Comparison of ENCODE assay signal across 30 cellular contexts in genomic region chr3:67294341-67294740, GRCh38.
"Had no signal": no experiment of that assay in that cellular context is flagged by ENCODE, and none has a peak within 500 bp of the region (broad histone marks: within the 10 kb centered on the region; RNA-seq: fewer than 3 reads in every experiment).

No MANE protein-coding gene starts in this region.

- ATAC-seq: heart right ventricle; left cardiac atrium; left lung; lower lobe of right lung; natural killer cell; right cardiac atrium; stimulated activated memory B cell treated with anti-CD40 and anti-IgM and Interleukin-4, amounts not matched to agents 10 μg/mL and 1 μg/mL and 100 μg/mL, for 72 hours; stimulated activated naive CD8-positive, alpha-beta T cell treated with anti-CD3 and anti-CD28 coated beads, Interleukin-15, amount 100 ng/mL, for 72 hours; upper lobe of right lung had no signal

- H3K9me3 ChIP-seq: heart right ventricle, left lung, lower lobe of right lung, neutrophil, sigmoid colon, transverse colon, upper lobe of right lung had no signal

- H3K27ac ChIP-seq: heart right ventricle, hepatocyte, left lung, lower lobe of right lung, neural progenitor cell, neutrophil, parathyroid adenoma, sigmoid colon, transverse colon, upper lobe of right lung had no signal

- H3K36me3 ChIP-seq: heart right ventricle, left lung, lower lobe of right lung, neural progenitor cell, neutrophil, sigmoid colon, transverse colon, upper lobe of right lung had no signal

- H3K4me3 ChIP-seq: heart right ventricle, hepatocyte, left lung, lower lobe of right lung, neural progenitor cell, sigmoid colon, transverse colon, upper lobe of right lung had no signal

- H3K4me1 ChIP-seq: left lung, neural progenitor cell had no signal

- H3K27me3 ChIP-seq: heart right ventricle, hepatocyte, left lung, neural progenitor cell, neutrophil, sigmoid colon, transverse colon, upper lobe of right lung had no signal

- FAIRE-seq: keratinocyte, small intestine, urothelium cell line had no signal

- DNase-seq: heart right ventricle; left cardiac atrium; left lung; lower lobe of right lung; mammary epithelial cell; mesenchymal stem cell; naive B cell; natural killer cell; nephron progenitor cell; occipital lobe; retina; right cardiac atrium; sigmoid colon; small intestine; stimulated activated CD4-positive, alpha-beta T cell treated with anti-CD3 and anti-CD28 coated beads, Interleukin-1b, Interleukin-23, amount 100 ng/mL, for 48 hours; stimulated activated CD4-positive, alpha-beta T cell treated with anti-CD3 and anti-CD28 coated beads, Interleukin-2, amount 100 ng/mL, for 48 hours; stimulated activated CD4-positive, alpha-beta T cell treated with anti-CD3 and anti-CD28 coated beads, Interleukin-4, amount 100 ng/mL, for 4 hours; stimulated activated CD8-positive, alpha-beta memory T cell treated with anti-CD3 and anti-CD28 coated beads, Interleukin-4, amount 100 ng/mL, for 48 hours; stimulated activated naive CD4-positive, alpha-beta T cell treated with Interleukin-2 at 50 U/mL for 16 hours; stimulated activated naive CD8-positive, alpha-beta T cell treated with anti-CD3 and anti-CD28 coated beads, Interleukin-15, amount 100 ng/mL, for 72 hours; substantia nigra; transverse colon; upper lobe of right lung had no signal
